10 cellular contexts compared by ENCODE assay signal in the genomic region with DNA sequence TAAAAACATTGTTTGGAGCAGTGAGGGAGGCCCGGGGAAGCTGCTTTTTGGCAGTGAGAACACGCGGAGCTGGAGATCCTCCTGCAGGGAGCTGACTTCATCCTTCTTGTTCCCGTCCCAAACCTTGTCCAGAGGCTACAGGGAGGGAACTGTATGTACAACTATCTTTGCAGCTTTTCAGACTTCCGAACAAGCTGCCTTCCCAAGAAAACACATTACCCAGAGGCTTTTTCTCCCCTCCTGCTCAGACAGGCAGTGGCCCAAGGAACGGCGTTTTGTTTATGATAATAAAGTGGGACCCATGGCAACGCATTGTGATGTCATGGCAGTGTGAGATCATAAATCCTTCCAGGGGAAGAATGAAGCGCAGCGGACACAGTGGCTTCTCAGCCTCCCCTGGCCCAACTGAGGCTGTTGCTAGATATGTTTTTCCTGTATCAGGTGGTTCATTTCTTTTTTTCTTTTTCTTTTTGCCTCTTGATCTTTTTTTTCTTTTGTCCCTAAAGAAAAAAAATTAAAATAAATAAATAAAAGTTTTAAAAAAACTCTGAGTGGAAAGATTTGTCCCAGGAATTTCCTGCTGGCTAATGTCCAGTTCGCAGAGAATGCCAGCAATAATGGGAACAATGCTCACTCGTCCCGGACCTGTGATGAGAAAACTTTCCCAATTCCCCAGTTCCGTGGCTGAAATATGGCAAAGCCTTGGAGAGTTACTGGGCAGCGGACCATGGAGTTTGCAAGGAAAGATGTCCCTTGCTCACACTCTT.
A peak's percentile ranks its signal among the peaks of the same experiment; 100 is the strongest.
DNase-seq lines count a peak whose midpoint lies in the region; ATAC-seq, FAIRE-seq and TF ChIP-seq lines count a peak whose summit lies in the region.
"Had no signal": no experiment of that assay in that cellular context is flagged by ENCODE, and none has a peak within 500 bp of the region (broad histone marks: within the 10 kb centered on the region; RNA-seq: fewer than 3 reads in every experiment).

No MANE protein-coding gene starts in this region.

- CTCF ChIA-PET in K562 (lab: Yijun Ruan, JAX; ENCODE audit: low intra/inter-chr PET ratio), result no interaction called here
- CTCF ChIA-PET in CD8-positive, alpha-beta T cell (lab: Charles Lee), result no interaction called here

- in situ Hi-C loops in K562 (cut with MboI), result no loop called here

- no peaks in the 10 kb centered on the region for H3K27me3 ChIP-seq in K562 (ENCODE audit: control insufficient read depth in 2 of 2, insufficient read depth in 2 of 2, low read length in 2 of 2)
- H3K27me3 ChIP-seq in kidney epithelial cell (ENCODE audit: control insufficient read depth, insufficient read depth, low read length), result no peaks in the 10 kb centered on the region
- no peaks in the 10 kb centered on the region for H3K27me3 ChIP-seq in stomach
- no peaks in the 10 kb centered on the region for H3K27me3 ChIP-seq in CD8-positive, alpha-beta T cell (ENCODE audit: insufficient read depth, low read length)

- no peak for TF ChIP-seq POLR2A in K562 (conservative IDR thresholded peaks at IDR 0.05)
- no peak for TF ChIP-seq POLR2A in stomach (IDR thresholded peaks at IDR 0.05)

- peak; percentile 85 for ATAC-seq in K562
- ATAC-seq in CD8-positive, alpha-beta T cell, result no peak
- ATAC-seq: T-cell had no signal

- DNase-seq in DMS53 (lab: John Stamatoyannopoulos, UW) (peak; percentile 75), DMS53 treated with DMSO at 0.1 percent for 48 hours (lab: John Stamatoyannopoulos, UW; ENCODE audit: unreplicated experiment) (no peak), K562 (ENCODE audit: extremely low read depth in 1 of 4, low spot score in 3 of 4) (peak; percentile 51 to 74 (median 65)), kidney epithelial cell (ENCODE audit: low read depth) (peak; percentile 82), stomach (peak; percentile 48), iPS-NIHi11 (ENCODE audit: low spot score) (no peak), T-helper 9 cell (no peak)
- DNase-seq in CD8-positive, alpha-beta T cell, result no peak

- H3K79me2 ChIP-seq in K562 (ENCODE audit: control insufficient read depth, insufficient read depth, low read length), result no peaks in the 10 kb centered on the region

- no peak overlapping the region for H3K4me3 ChIP-seq in K562
- no peak overlapping the region for H3K4me3 ChIP-seq in kidney epithelial cell (ENCODE audit: low read depth, low read length)
- peak overlapping the region in 1 of 4 donors; percentile 3 for H3K4me3 ChIP-seq in stomach
- no peak overlapping the region for H3K4me3 ChIP-seq in CD8-positive, alpha-beta T cell (ENCODE audit: low read depth, low read length)

- no peak overlapping the region for H3K27ac ChIP-seq in K562 (ENCODE audit: extremely low read depth, low read depth, low read length)
- peak overlapping the region in 4 of 5 donors; percentile 75 to 84 (median 79) for H3K27ac ChIP-seq in stomach
- no peak overlapping the region for H3K27ac ChIP-seq in CD8-positive, alpha-beta T cell (ENCODE audit: low read depth, low read length)

- H3K4me1 ChIP-seq in K562 (replicated peaks in 1 of 2; ENCODE audit: control insufficient read depth in 2 of 2, insufficient read depth in 2 of 2, low read length in 2 of 2) (peaks cover 9 to 10% of the 10 kb centered on the region in 2 experiments; a peak in 3 of 5 replicates), stomach (peaks cover 6 to 24% (median 22%) of the 10 kb centered on the region in 4 donors)
- H3K4me1 ChIP-seq in CD8-positive, alpha-beta T cell (ENCODE audit: insufficient read depth, low read length), result no peaks in the 10 kb centered on the region

- H3K9ac ChIP-seq in K562 (ENCODE audit: insufficient read depth in 1 of 2, low read depth in 2 of 2, low read length in 2 of 2), result no peak overlapping the region; a peak in 2 of 4 replicates

- FAIRE-seq in K562 (lab: Jason Lieb, UNC), result no peak
- FAIRE-seq: A204.1 had no signal

- H3K9me3 Mint-ChIP-seq in CD8-positive, alpha-beta T cell, result no peaks in the 10 kb centered on the region
- H3K9me3 Mint-ChIP-seq: T-cell had no signal

- H3K4me2 ChIP-seq in K562 (ENCODE audit: insufficient read depth, low read length), result peak overlapping the region; percentile 32; the same call in 1 of the 2 replicates

- no peak overlapping the region for H3K4me3 Mint-ChIP-seq in CD8-positive, alpha-beta T cell
- H3K4me3 Mint-ChIP-seq: T-cell had no signal

- TF ChIP-seq EP300 in K562 (IDR thresholded peaks at IDR 0.05; ENCODE audit: low read length), result no peak
- TF ChIP-seq EP300 in stomach (IDR thresholded peaks at IDR 0.05), result peak; percentile 86

- no peaks in the 10 kb centered on the region for H3K36me3 Mint-ChIP-seq in CD8-positive, alpha-beta T cell
- H3K36me3 Mint-ChIP-seq: T-cell had no signal

- intact Hi-C loops in K562 (cut with micrococcal nuclease), result no loop called here
- intact Hi-C loops in stomach (cut with DNase I; ENCODE audit: low total_unique reads), result no loop called here
- intact Hi-C loops in CD8-positive, alpha-beta T cell (cut with DNase I, micrococcal nuclease), result no loop called here

- H3K4me1 Mint-ChIP-seq in CD8-positive, alpha-beta T cell (ENCODE audit: low read depth), result no peaks in the 10 kb centered on the region

- no peak overlapping the region for H3K27ac Mint-ChIP-seq in CD8-positive, alpha-beta T cell
- H3K27ac Mint-ChIP-seq: T-cell had no signal

- TF ChIP-seq CTCF in K562 (IDR thresholded peaks at IDR 0.05 in 2 of 3, conservative IDR thresholded peaks at IDR 0.05 in 1 of 3; ENCODE audit: insufficient read depth in 2 of 3, low read depth in 1 of 3, low read length in 3 of 3), result no peak
- no peak for TF ChIP-seq CTCF in kidney epithelial cell (IDR thresholded peaks at IDR 0.05; ENCODE audit: insufficient read depth, low read length, poor library complexity, severe bottlenecking)
- TF ChIP-seq CTCF in stomach (IDR thresholded peaks at IDR 0.05), result no peak
- no peak for TF ChIP-seq CTCF in CD8-positive, alpha-beta T cell (IDR thresholded peaks at IDR 0.05)

- H3K27me3 Mint-ChIP-seq in CD8-positive, alpha-beta T cell (ENCODE audit: low read depth), result peaks cover 6% of the 10 kb centered on the region

- H3K9me3 ChIP-seq in K562 (replicated peaks; ENCODE audit: control insufficient read depth, insufficient read depth, low read depth, low read length), result no peaks in the 10 kb centered on the region
- H3K9me3 ChIP-seq in stomach, result no peaks in the 10 kb centered on the region
- no peaks in the 10 kb centered on the region for H3K9me3 ChIP-seq in CD8-positive, alpha-beta T cell (ENCODE audit: low read length)

- H2AFZ ChIP-seq in K562 (ENCODE audit: low read depth, low read length), result peak overlapping the region; percentile 63

- WGBS in K562 (ENCODE audit: insufficient coverage, low coverage, missing lambda C conversion rate), result 34% methylated on average over 15 of the region's 15 CpGs
- WGBS in stomach, 5 donors, result 20 to 30% (median 23%) methylated on average over 15 of the region's 15 CpGs

- no peaks in the 10 kb centered on the region for H3K9me1 ChIP-seq in K562 (ENCODE audit: control insufficient read depth, insufficient read depth, low read length)

- BruUV-seq in K562 (replicated peaks; lab: Mats Ljungman, UMichigan), result no TSS peak

- TF ChIP-seq RAD21 in K562 (CRISPR knock-in tag; conservative IDR thresholded peaks at IDR 0.05 in 1 of 2, IDR thresholded peaks at IDR 0.05 in 1 of 2), result no peak

- POLR2A ChIA-PET in K562 (lab: Yijun Ruan, JAX), result interaction anchor here (0.5 to 1.3 kb wide), 5 partner anchors 11 to 177 kb away, joined by 3 to 5 read pairs (median 3); no protein-coding TSS in a partner anchor
- POLR2A ChIA-PET in CD8-positive, alpha-beta T cell (lab: Charles Lee), result no interaction called here

- no peaks in the 10 kb centered on the region for H4K20me1 ChIP-seq in K562 (replicated peaks; ENCODE audit: control insufficient read depth, insufficient read depth, low read length)

- H3K36me3 ChIP-seq in K562 (ENCODE audit: control insufficient read depth, insufficient read depth, low read length), result no peaks in the 10 kb centered on the region
- no peaks in the 10 kb centered on the region for H3K36me3 ChIP-seq in kidney epithelial cell (ENCODE audit: control insufficient read depth, insufficient read depth, low read length)
- no peaks in the 10 kb centered on the region for H3K36me3 ChIP-seq in stomach
- H3K36me3 ChIP-seq in CD8-positive, alpha-beta T cell (ENCODE audit: insufficient read depth, low read length), result no peaks in the 10 kb centered on the region

TF ChIP-seq in K562, 482 proteins besides CTCF, POLR2A, EP300 and RAD21 (continues in another document):
- TF ChIP-seq TBP (optimal IDR thresholded peaks at IDR 0.05; ENCODE audit: low read depth, low read length) (peak; percentile 36), RFX1 (IDR thresholded peaks at IDR 0.05) (peak; percentile 93), MXI1 (IDR thresholded peaks at IDR 0.05; ENCODE audit: low read depth, low read length) (peak; percentile 82), KDM5B (IDR thresholded peaks at IDR 0.05; ENCODE audit: insufficient replicate concordance, low read depth, low read length) (no peak), SRF (CRISPR knock-in tag; IDR thresholded peaks at IDR 0.05) (peak in 1 of 2 experiments; percentile 92; a peak in 2 of 4 replicates), SMARCB1 (IDR thresholded peaks at IDR 0.05; ENCODE audit: insufficient read length, low read depth) (no peak), ATF1 (CRISPR knock-in tag; IDR thresholded peaks at IDR 0.05) (no peak), ATF1 (tag; IDR thresholded peaks at IDR 0.05) (peak; percentile 86), TARDBP (IDR thresholded peaks at IDR 0.05) (0 out of 2 replicates have a peak, but pooled peaks have one; percentile 67), JUND (IDR thresholded peaks at IDR 0.05; ENCODE audit: borderline replicate concordance, low read depth, low read length) (peak; percentile 64), JUND (tag; IDR thresholded peaks at IDR 0.05; ENCODE audit: borderline replicate concordance, low read depth, low read length) (peak; percentile 60; the same call in 2 of the 3 replicates), MED1 (CRISPR knock-in tag; IDR thresholded peaks at IDR 0.05; ENCODE audit: borderline replicate concordance) (no peak)
- TF ChIP-seq, protein P1, sequence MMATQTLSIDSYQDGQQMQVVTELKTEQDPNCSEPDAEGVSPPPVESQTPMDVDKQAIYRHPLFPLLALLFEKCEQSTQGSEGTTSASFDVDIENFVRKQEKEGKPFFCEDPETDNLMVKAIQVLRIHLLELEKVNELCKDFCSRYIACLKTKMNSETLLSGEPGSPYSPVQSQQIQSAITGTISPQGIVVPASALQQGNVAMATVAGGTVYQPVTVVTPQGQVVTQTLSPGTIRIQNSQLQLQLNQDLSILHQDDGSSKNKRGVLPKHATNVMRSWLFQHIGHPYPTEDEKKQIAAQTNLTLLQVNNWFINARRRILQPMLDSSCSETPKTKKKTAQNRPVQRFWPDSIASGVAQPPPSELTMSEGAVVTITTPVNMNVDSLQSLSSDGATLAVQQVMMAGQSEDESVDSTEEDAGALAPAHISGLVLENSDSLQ (IDR thresholded peaks at IDR 0.05), result peak; percentile 79

Comparison
In these comparisons a context has a peak if more than half of its experiments do, and no peak if none do; other contexts are left out.
1. DNase-seq: peak in DMS53 (single experiment), K562 (4 of 4), kidney epithelial cell (single experiment) and stomach (single experiment); none in DMS53 treated with DMSO at 0.1 percent for 48 hours (single experiment), CD8-positive, alpha-beta T cell (0 of 7), iPS-NIHi11 (single experiment) and T-helper 9 cell (single experiment).
2. H3K27ac ChIP-seq: peak in stomach (4 of 5); none in K562 (single experiment) and CD8-positive, alpha-beta T cell (single experiment).